ENCODE assay signal across 16 cellular contexts in genomic region chr3:71385040-71385685, GRCh38.
DNase-seq lines count a peak whose midpoint lies in the region; ATAC-seq and TF ChIP-seq lines count a peak whose summit lies in the region.
"Had no signal": no experiment of that assay in that cellular context is flagged by ENCODE, and none has a peak within 500 bp of the region (broad histone marks: within the 10 kb centered on the region; RNA-seq: fewer than 3 reads in every experiment).

No MANE protein-coding gene starts in this region.

- peaks cover 97% of the 10 kb centered on the region for H3K4me1 Mint-ChIP-seq in stimulated activated naive CD8-positive, alpha-beta T cell treated with anti-CD3 and anti-CD28 coated beads, Interleukin-15, Interleukin-2, amounts not matched to agents 100 ng/mL and 50 ng/mL, for 24 hours (ENCODE audit: low read depth)
- peaks cover 77% of the 10 kb centered on the region for H3K4me1 Mint-ChIP-seq in activated CD4-positive, alpha-beta memory T cell treated with anti-CD3 and anti-CD28 coated beads for 36 hours (ENCODE audit: low read depth)
- peaks cover 38% of the 10 kb centered on the region for H3K4me1 Mint-ChIP-seq in memory B cell

- H3K4me3 Mint-ChIP-seq in stimulated activated naive CD8-positive, alpha-beta T cell treated with anti-CD3 and anti-CD28 coated beads, Interleukin-15, Interleukin-2, amounts not matched to agents 100 ng/mL and 50 ng/mL, for 24 hours, result peak overlapping the region; percentile 74
- no peak overlapping the region for H3K4me3 Mint-ChIP-seq in activated CD4-positive, alpha-beta memory T cell treated with anti-CD3 and anti-CD28 coated beads for 36 hours
- no peak overlapping the region for H3K4me3 Mint-ChIP-seq in memory B cell
- H3K4me3 Mint-ChIP-seq: activated CD8-positive, alpha-beta memory T cell treated with anti-CD3 and anti-CD28 coated beads, Interleukin-2, amount 10 ng/mL, durations not matched to agents 7 days and 5 days; effector memory CD8-positive, alpha-beta T cell had no signal

- ATAC-seq in stimulated activated naive CD8-positive, alpha-beta T cell treated with anti-CD3 and anti-CD28 coated beads, Interleukin-15, Interleukin-2, amounts not matched to agents 100 U/mL and 50 U/mL, for 24 hours, result no peak
- no peak for ATAC-seq in memory B cell (ENCODE audit: low read depth)
- ATAC-seq: activated CD8-positive, alpha-beta memory T cell treated with anti-CD3 and anti-CD28 coated beads, Interleukin-2, amount 10 ng/mL, durations not matched to agents 7 days and 5 days; effector memory CD8-positive, alpha-beta T cell; gastroesophageal sphincter; mucosa of descending colon had no signal

- TF ChIP-seq CTCF in GM13977 (IDR thresholded peaks at IDR 0.05; ENCODE audit: extremely low read depth, insufficient read depth, missing control alignments), result no peak
- TF ChIP-seq CTCF in foreskin fibroblast (IDR thresholded peaks at IDR 0.05; ENCODE audit: low read depth, low read length), result no peak

- peak overlapping the region; percentile 98 for H3K27ac Mint-ChIP-seq in stimulated activated naive CD8-positive, alpha-beta T cell treated with anti-CD3 and anti-CD28 coated beads, Interleukin-15, Interleukin-2, amounts not matched to agents 100 ng/mL and 50 ng/mL, for 24 hours
- H3K27ac Mint-ChIP-seq in activated CD4-positive, alpha-beta memory T cell treated with anti-CD3 and anti-CD28 coated beads for 36 hours, result peak overlapping the region; percentile 86
- peak overlapping the region; percentile 54 for H3K27ac Mint-ChIP-seq in memory B cell
- H3K27ac Mint-ChIP-seq: activated CD8-positive, alpha-beta memory T cell treated with anti-CD3 and anti-CD28 coated beads, Interleukin-2, amount 10 ng/mL, durations not matched to agents 7 days and 5 days had no signal

- POLR2A ChIA-PET in activated CD4-positive, alpha-beta memory T cell treated with anti-CD3 and anti-CD28 coated beads for 36 hours (lab: Charles Lee), result interaction anchor here (1.0 to 3.1 kb wide), 5 partner anchors 12 to 83 kb away, joined by 3 to 46 read pairs (median 8); no protein-coding TSS in a partner anchor

- no peaks in the 10 kb centered on the region for H3K9me3 Mint-ChIP-seq in stimulated activated naive CD8-positive, alpha-beta T cell treated with anti-CD3 and anti-CD28 coated beads, Interleukin-15, Interleukin-2, amounts not matched to agents 100 ng/mL and 50 ng/mL, for 24 hours
- no peaks in the 10 kb centered on the region for H3K9me3 Mint-ChIP-seq in activated CD4-positive, alpha-beta memory T cell treated with anti-CD3 and anti-CD28 coated beads for 36 hours
- no peaks in the 10 kb centered on the region for H3K9me3 Mint-ChIP-seq in memory B cell
- H3K9me3 Mint-ChIP-seq: effector memory CD8-positive, alpha-beta T cell had no signal

- no peaks in the 10 kb centered on the region for H3K27me3 Mint-ChIP-seq in stimulated activated naive CD8-positive, alpha-beta T cell treated with anti-CD3 and anti-CD28 coated beads, Interleukin-15, Interleukin-2, amounts not matched to agents 100 ng/mL and 50 ng/mL, for 24 hours
- H3K27me3 Mint-ChIP-seq in activated CD4-positive, alpha-beta memory T cell treated with anti-CD3 and anti-CD28 coated beads for 36 hours, result no peaks in the 10 kb centered on the region
- H3K27me3 Mint-ChIP-seq in memory B cell, result no peaks in the 10 kb centered on the region
- H3K27me3 Mint-ChIP-seq: activated CD8-positive, alpha-beta memory T cell treated with anti-CD3 and anti-CD28 coated beads, Interleukin-2, amount 10 ng/mL, durations not matched to agents 7 days and 5 days; effector memory CD8-positive, alpha-beta T cell had no signal

- CTCF ChIA-PET in activated CD4-positive, alpha-beta memory T cell treated with anti-CD3 and anti-CD28 coated beads for 36 hours (lab: Charles Lee), result interaction anchor here (0.7 to 2.1 kb wide), 2 partner anchors 12 to 140 kb away, joined by 3 to 10 read pairs; no protein-coding TSS in a partner anchor

- no peak for DNase-seq in stimulated activated naive CD8-positive, alpha-beta T cell treated with anti-CD3 and anti-CD28 coated beads, Interleukin-15, Interleukin-2, amounts not matched to agents 100 U/mL and 50 U/mL, for 24 hours
- DNase-seq in activated CD4-positive, alpha-beta memory T cell treated with anti-CD3 and anti-CD28 coated beads for 36 hours, result no peak
- DNase-seq in memory B cell (ENCODE audit: low spot score in 2 of 2) (no peak), NCI-H2227 (lab: John Stamatoyannopoulos, UW; ENCODE audit: unreplicated experiment) (no peak), GM13977 (ENCODE audit: low spot score) (no peak), foreskin fibroblast (no peak)
- DNase-seq in stimulated activated CD4-positive, alpha-beta T cell treated with anti-CD3 and anti-CD28 coated beads, Interleukin-4, amount 100 ng/mL, for 24 hours, result no peak
- DNase-seq: activated CD8-positive, alpha-beta memory T cell treated with anti-CD3 and anti-CD28 coated beads, Interleukin-2, amount 10 ng/mL, durations not matched to agents 7 days and 5 days; effector memory CD8-positive, alpha-beta T cell; mucosa of descending colon; RPMI8226; stimulated activated CD4-positive, alpha-beta T cell treated with anti-CD3 and anti-CD28 coated beads, Interleukin-1b, Interleukin-23, amount 100 ng/mL, for 48 hours had no signal

- H3K36me3 Mint-ChIP-seq in stimulated activated naive CD8-positive, alpha-beta T cell treated with anti-CD3 and anti-CD28 coated beads, Interleukin-15, Interleukin-2, amounts not matched to agents 100 ng/mL and 50 ng/mL, for 24 hours (ENCODE audit: low read depth), result peaks cover 3% of the 10 kb centered on the region
- H3K36me3 Mint-ChIP-seq in activated CD4-positive, alpha-beta memory T cell treated with anti-CD3 and anti-CD28 coated beads for 36 hours, result peaks cover 3% of the 10 kb centered on the region
- H3K36me3 Mint-ChIP-seq in memory B cell, result peaks cover 2% of the 10 kb centered on the region

- H3K4me3 ChIP-seq in foreskin fibroblast (ENCODE audit: low read depth in 1 of 2, low read length in 2 of 2), result no peak overlapping the region
- H3K4me3 ChIP-seq: BLaER1, gastroesophageal sphincter, mucosa of descending colon, vagina had no signal

- intact Hi-C loops in activated CD4-positive, alpha-beta memory T cell treated with anti-CD3 and anti-CD28 coated beads for 36 hours (cut with micrococcal nuclease), result no loop called here

- in situ Hi-C loops in GM13977 (cut with MboI; ENCODE audit: low pct_unique_long_range_greater_than_20kb, low sequenced_read_pairs, unreplicated experiment), result no loop called here
